Comparison of ENCODE assay signal across 8 cellular contexts in genomic region chr12:6614513-6615177, GRCh38. TPM values are rescaled to one million over a fixed set of nuclear protein-coding genes. Genes with fewer than 3 reads are reported as not detected.
DNase-seq lines count a peak whose midpoint lies in the region; ATAC-seq and TF ChIP-seq lines count a peak whose summit lies in the region.

No MANE protein-coding gene starts in this region.

- no peak for TF ChIP-seq POLR2A in gastrocnemius medialis (IDR thresholded peaks at IDR 0.05)

- 56 to 62% methylated on average over 7 of the region's 7 CpGs for WGBS in GM23248 (ENCODE audit: low coverage in 1 of 2, low lambda C conversion rate in 2 of 2, missing lambda C conversion rate in 2 of 2), 2 experiments

- peaks cover 12% of the 10 kb centered on the region; the same call in 1 of the 2 replicates for H3K4me1 ChIP-seq in GM23248 (ENCODE audit: insufficient read depth)
- peaks cover 13% of the 10 kb centered on the region for H3K4me1 ChIP-seq in foreskin keratinocyte
- peaks cover 16 to 25% of the 10 kb centered on the region in 2 donors for H3K4me1 ChIP-seq in gastrocnemius medialis

- H3K9me3 ChIP-seq in GM23248 (ENCODE audit: low read depth) (no peaks in the 10 kb centered on the region), gastrocnemius medialis (no peaks in the 10 kb centered on the region)

- H3K27me3 ChIP-seq in GM23248 (replicated peaks; ENCODE audit: insufficient read depth) = no peaks in the 10 kb centered on the region
- H3K27me3 ChIP-seq in foreskin keratinocyte = no peaks in the 10 kb centered on the region
- no peaks in the 10 kb centered on the region for H3K27me3 ChIP-seq in gastrocnemius medialis

- H3K27ac ChIP-seq in GM23248 = peak overlapping the region; percentile 78
- peak overlapping the region; percentile 5 for H3K27ac ChIP-seq in foreskin keratinocyte
- peak overlapping the region; percentile 74 to 93 (median 84) for H3K27ac ChIP-seq in gastrocnemius medialis

- no peak overlapping the region for H3K4me2 ChIP-seq in GM23248 (ENCODE audit: unreplicated experiment)

- H3K79me2 ChIP-seq in GM23248 (ENCODE audit: insufficient read depth) = no peaks in the 10 kb centered on the region

- H3K9me2 ChIP-seq in GM23248 (ENCODE audit: insufficient read depth) = no peaks in the 10 kb centered on the region

- TF ChIP-seq CTCF in foreskin keratinocyte (conservative IDR thresholded peaks at IDR 0.05) (peak; percentile 48), gastrocnemius medialis (IDR thresholded peaks at IDR 0.05 in 4 of 5, conservative IDR thresholded peaks at IDR 0.05 in 1 of 5) (no peak)

- intact Hi-C loops in gastrocnemius medialis (cut with DNase I; ENCODE audit: low total_unique reads) = loop anchor here (1.0 kb wide), 1 partner anchor 49 kb away; the partner anchor contains the start of gene ING4

- H4K20me1 ChIP-seq in GM23248 (ENCODE audit: insufficient read depth) = no peaks in the 10 kb centered on the region

- peaks cover 22% of the 10 kb centered on the region for H3F3A ChIP-seq in GM23248 (ENCODE audit: insufficient read depth)

- H3K9ac ChIP-seq in GM23248 = peak overlapping the region; percentile 61

- in situ Hi-C loops in GM23248 (cut with MboI) (no loop called here), gastrocnemius medialis (cut with MboI; ENCODE audit: low sequenced_read_pairs in 4 of 4) (no loop called here)

- peak; percentile 42 for DNase-seq in GM23248
- peak; percentile 51 for DNase-seq in SW480 (ENCODE audit: low spot score)
- DNase-seq in foreskin keratinocyte = peak in 1 of 2 donors; percentile 33
- DNase-seq in gastrocnemius medialis = no peak
- DNase-seq in HPDE6-E6E7 (ENCODE audit: extremely low spot score) = no peak
- no peak for DNase-seq in DMS 273 (lab: John Stamatoyannopoulos, UW; ENCODE audit: unreplicated experiment)
- no peak for DNase-seq in MV-4-11 (lab: John Stamatoyannopoulos, UW)
- no peak for DNase-seq in NCI-H2081 (lab: John Stamatoyannopoulos, UW)

- no peak overlapping the region for H3K4me3 ChIP-seq in GM23248
- no peak overlapping the region for H3K4me3 ChIP-seq in gastrocnemius medialis

- peak overlapping the region; percentile 72 for H2AFZ ChIP-seq in GM23248

- ATAC-seq in foreskin keratinocyte = peak; percentile 19
- no peak for ATAC-seq in gastrocnemius medialis

- H3K36me3 ChIP-seq in GM23248 (ENCODE audit: low read depth) (no peaks in the 10 kb centered on the region), gastrocnemius medialis (no peaks in the 10 kb centered on the region)

RNA-seq across cellular contexts. Expression of gene CHD4, which starts 7.5 kb away (rescaled TPM):
- total RNA-seq in GM23248 (2014; rRNA removed; shearing (Covaris generic)) = 148 and 171 TPM in 2 replicates
- polyA plus RNA-seq in GM23248 (2016; fragmentation: Nextera tagmentation; extraction: Ambion mirVana) (61.5 and 72.1 TPM in 2 replicates), foreskin keratinocyte (90.9 and 98.5 TPM in 2 replicates)
- total RNA-seq in foreskin keratinocyte (156 and 174 TPM in 2 replicates), gastrocnemius medialis (100 to 1,000 TPM; 128 to 173 (median 148) TPM)

RNA-seq across cellular contexts. Expression of gene LPAR5, which starts 21.1 kb away (rescaled TPM):
- not detected in 2 replicates for total RNA-seq in GM23248 (2014; rRNA removed; shearing (Covaris generic))
- polyA plus RNA-seq in GM23248 (2016; fragmentation: Nextera tagmentation; extraction: Ambion mirVana) (not detected in 2 replicates), foreskin keratinocyte (12.8 and 14.4 TPM in 2 replicates)
- total RNA-seq in foreskin keratinocyte (9.8 and 13.4 TPM in 2 replicates), gastrocnemius medialis (under 1 TPM; 0.17 to 0.75 (median 0.47) TPM)

RNA-seq across cellular contexts. Expression of gene ACRBP, which starts 32.6 kb away (rescaled TPM):
- not detected in 2 replicates for total RNA-seq in GM23248 (2014; rRNA removed; shearing (Covaris generic))
- polyA plus RNA-seq in GM23248 (2016; fragmentation: Nextera tagmentation; extraction: Ambion mirVana) (not detected in 2 replicates), foreskin keratinocyte (0.09 and 0.11 TPM in 2 replicates)
- total RNA-seq in foreskin keratinocyte (0.07 TPM in 1 of 2 replicates, not detected in the other), gastrocnemius medialis (under 1 TPM in 3 of 4 donors, not detected in 1; 0.27 to 0.71 (median 0.65) TPM)

RNA-seq across cellular contexts. Expression of gene NOP2, which starts 46.6 kb away (rescaled TPM):
- total RNA-seq in GM23248 (2014; rRNA removed; shearing (Covaris generic)) = 44.3 TPM in 2 replicates
- polyA plus RNA-seq in GM23248 (2016; fragmentation: Nextera tagmentation; extraction: Ambion mirVana) (27.0 and 31.8 TPM in 2 replicates), foreskin keratinocyte (46.8 and 61.1 TPM in 2 replicates)
- total RNA-seq in foreskin keratinocyte (64.2 and 65.6 TPM in 2 replicates), gastrocnemius medialis (10 to 100 TPM; 25.7 to 63.3 (median 45.3) TPM)

RNA-seq across cellular contexts. Expression of gene ING4, which starts 48.3 kb away (rescaled TPM):
- 31.7 and 39.1 TPM in 2 replicates for total RNA-seq in GM23248 (2014; rRNA removed; shearing (Covaris generic))
- polyA plus RNA-seq in GM23248 (2016; fragmentation: Nextera tagmentation; extraction: Ambion mirVana) = 43.5 and 46.0 TPM in 2 replicates
- total RNA-seq in foreskin keratinocyte = 9.9 and 16.2 TPM in 2 replicates
- polyA plus RNA-seq in foreskin keratinocyte = 13.7 and 20.2 TPM in 2 replicates
- 10 to 100 TPM; 12.8 to 28.9 (median 19.7) TPM for total RNA-seq in gastrocnemius medialis

Comparison
In these comparisons a context has a peak if more than half of its experiments do, and no peak if none do; other contexts are left out.
1. DNase-seq: peak in GM23248 (single experiment) and SW480 (single experiment); none in gastrocnemius medialis (0 of 2), HPDE6-E6E7 (single experiment), DMS 273 (single experiment), MV-4-11 (single experiment) and NCI-H2081 (0 of 2).
2. H3K27ac ChIP-seq: peak in every context shown above with its lines; median percentile 84 in gastrocnemius medialis; 78 in GM23248; 5 in foreskin keratinocyte.